In the genomic region with DNA sequence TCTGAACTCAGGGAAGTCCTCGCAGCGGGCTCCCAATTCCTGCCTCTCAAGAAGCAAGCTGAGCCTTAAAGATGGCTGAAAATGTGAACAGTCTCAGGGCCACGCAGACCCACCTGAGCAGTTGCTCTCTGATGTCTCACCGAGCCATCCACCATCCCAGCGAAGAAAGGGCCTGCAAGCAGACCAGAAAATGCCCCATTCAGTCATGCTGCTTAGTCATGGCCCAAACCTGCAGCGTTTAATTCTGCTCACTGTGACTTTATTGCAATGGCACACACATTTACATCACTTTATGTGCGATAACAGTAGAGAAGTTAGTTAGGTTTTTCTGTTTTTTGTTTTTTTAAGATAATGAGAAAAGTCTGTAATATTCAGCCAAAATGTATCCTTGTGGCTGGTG, we compare ENCODE assay signal across 1 cellular context.
TF ChIP-seq lines count a peak whose summit lies in the region.

No MANE protein-coding gene starts in this region.

TF ChIP-seq in IMR-90, 13 proteins besides CTCF, POLR2A, EP300 and RAD21:
- TF ChIP-seq, protein P1, sequence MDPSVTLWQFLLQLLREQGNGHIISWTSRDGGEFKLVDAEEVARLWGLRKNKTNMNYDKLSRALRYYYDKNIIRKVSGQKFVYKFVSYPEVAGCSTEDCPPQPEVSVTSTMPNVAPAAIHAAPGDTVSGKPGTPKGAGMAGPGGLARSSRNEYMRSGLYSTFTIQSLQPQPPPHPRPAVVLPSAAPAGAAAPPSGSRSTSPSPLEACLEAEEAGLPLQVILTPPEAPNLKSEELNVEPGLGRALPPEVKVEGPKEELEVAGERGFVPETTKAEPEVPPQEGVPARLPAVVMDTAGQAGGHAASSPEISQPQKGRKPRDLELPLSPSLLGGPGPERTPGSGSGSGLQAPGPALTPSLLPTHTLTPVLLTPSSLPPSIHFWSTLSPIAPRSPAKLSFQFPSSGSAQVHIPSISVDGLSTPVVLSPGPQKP (IDR thresholded peaks at IDR 0.05; ENCODE audit: borderline replicate concordance, low read depth, low read length) = no peak
- 0 out of 2 replicates have a peak, but pooled peaks have one; percentile 7 for TF ChIP-seq MAFK (IDR thresholded peaks at IDR 0.05; ENCODE audit: low read depth, low read length)
